ENCODE assay signal across 18 cellular contexts in the genomic region with DNA sequence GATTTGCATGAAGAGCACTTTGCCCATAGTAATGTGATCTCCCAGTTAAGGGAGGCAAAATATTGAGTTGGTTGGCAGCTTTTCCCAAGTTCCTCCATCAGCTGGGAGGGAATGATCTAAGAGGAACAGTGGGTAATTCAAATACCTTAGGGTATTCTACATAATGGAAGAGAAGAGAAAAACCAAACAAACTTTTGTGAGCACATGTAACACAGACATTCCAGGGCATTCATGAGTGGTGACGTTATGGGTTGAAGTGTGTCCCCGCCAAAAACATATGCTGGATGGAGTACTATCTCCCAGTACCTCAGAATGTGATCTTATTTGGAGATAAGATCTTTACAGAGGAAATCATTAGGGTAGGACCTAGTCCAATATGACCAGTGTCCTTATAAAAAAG.
A peak's percentile ranks its signal among the peaks of the same experiment; 100 is the strongest.
DNase-seq lines count a peak whose midpoint lies in the region; ATAC-seq and TF ChIP-seq lines count a peak whose summit lies in the region.
"Had no signal": no experiment of that assay in that cellular context is flagged by ENCODE, and none has a peak within 500 bp of the region (broad histone marks: within the 10 kb centered on the region; RNA-seq: fewer than 3 reads in every experiment).

No MANE protein-coding gene starts in this region.

- H3K4me3 ChIP-seq in CD4-positive, CD25-positive, alpha-beta regulatory T cell (ENCODE audit: low read depth, low read length), result no peak overlapping the region
- H3K4me3 ChIP-seq: dorsolateral prefrontal cortex, GM12878, MG63 had no signal

- H3K27me3 Mint-ChIP-seq in CD4-positive, CD25-positive, alpha-beta regulatory T cell, result no peaks in the 10 kb centered on the region
- peaks cover 3% of the 10 kb centered on the region for H3K27me3 Mint-ChIP-seq in dendritic cell treated with granulocyte-macrophage colony-stimulating factor and Interleukin-4, amounts not matched to agents 40 ng/mL and 50 ng/mL, for 4 days
- H3K27me3 Mint-ChIP-seq: activated CD4-positive, alpha-beta memory T cell treated with anti-CD3 and anti-CD28 coated beads, Interleukin-2, amount 10 ng/mL, durations not matched to agents 7 days and 5 days had no signal

- H3K36me3 Mint-ChIP-seq in CD4-positive, CD25-positive, alpha-beta regulatory T cell, result peaks cover 7% of the 10 kb centered on the region
- no peaks in the 10 kb centered on the region for H3K36me3 Mint-ChIP-seq in dendritic cell treated with granulocyte-macrophage colony-stimulating factor and Interleukin-4, amounts not matched to agents 40 ng/mL and 50 ng/mL, for 4 days (ENCODE audit: low read depth)

- DNase-seq in CD4-positive, CD25-positive, alpha-beta regulatory T cell, result no peak
- DNase-seq in LHCN-M2 (ENCODE audit: low read depth) (peak; percentile 54), non-pigmented ciliary epithelial cell (ENCODE audit: low read depth) (peak; percentile 19), GM10266 (ENCODE audit: extremely low spot score) (no peak)
- no peak for DNase-seq in activated CD4-positive, CD25-positive, alpha-beta regulatory T cell (lab: John Stamatoyannopoulos, UW)
- no peak for DNase-seq in stimulated activated naive CD4-positive, alpha-beta T cell (lab: John Stamatoyannopoulos, UW)
- DNase-seq: activated CD4-positive, alpha-beta memory T cell treated with anti-CD3 and anti-CD28 coated beads, Interleukin-2, amount 10 ng/mL, durations not matched to agents 7 days and 5 days; amniotic stem cell; DND-41; dorsolateral prefrontal cortex; MG63; NCI-H2081 treated with DMSO at 0.1 percent for 48 hours; SIG-M5; T1000 had no signal

- no peaks in the 10 kb centered on the region for H3K27me3 ChIP-seq in CD4-positive, CD25-positive, alpha-beta regulatory T cell (ENCODE audit: control insufficient read depth, insufficient read depth, low read length)
- H3K27me3 ChIP-seq: dorsolateral prefrontal cortex, MG63 had no signal

- no peaks in the 10 kb centered on the region for H3K36me3 ChIP-seq in CD4-positive, CD25-positive, alpha-beta regulatory T cell (ENCODE audit: control insufficient read depth, insufficient read depth, low read length)
- H3K36me3 ChIP-seq: MG63 had no signal

- H3K4me1 ChIP-seq in CD4-positive, CD25-positive, alpha-beta regulatory T cell (ENCODE audit: control insufficient read depth, insufficient read depth, low read length, poor library complexity, severe bottlenecking), result no peaks in the 10 kb centered on the region

- peaks cover 0 to 5% of the 10 kb centered on the region in 2 experiments for H3K9me3 ChIP-seq in CD4-positive, CD25-positive, alpha-beta regulatory T cell (ENCODE audit: control insufficient read depth in 2 of 2, low read length in 2 of 2)
- H3K9me3 ChIP-seq: MG63 had no signal

- peak overlapping the region in 2 of 3 donors; percentile 1 to 29 for H3K27ac Mint-ChIP-seq in CD4-positive, CD25-positive, alpha-beta regulatory T cell
- H3K27ac Mint-ChIP-seq in dendritic cell treated with granulocyte-macrophage colony-stimulating factor and Interleukin-4, amounts not matched to agents 40 ng/mL and 50 ng/mL, for 4 days, result peak overlapping the region; percentile 69
- H3K27ac Mint-ChIP-seq: activated CD4-positive, alpha-beta memory T cell treated with anti-CD3 and anti-CD28 coated beads, Interleukin-2, amount 10 ng/mL, durations not matched to agents 7 days and 5 days; activated T-helper 1 cell treated with anti-CD3 and anti-CD28 coated beads, Interleukin-12 subunit alpha, Interleukin-12 subunit beta, Interleukin-2, Interleukin-4 antibody, amounts not matched to agents 30 ng/mL and 10 ng/mL and 1 ng/mL, durations not matched to agents 14 hours and 24 hours and 36 hours had no signal

- H3K4me1 Mint-ChIP-seq in CD4-positive, CD25-positive, alpha-beta regulatory T cell, result peaks cover 0 to 20% (median 13%) of the 10 kb centered on the region in 4 donors
- peaks cover 37% of the 10 kb centered on the region for H3K4me1 Mint-ChIP-seq in dendritic cell treated with granulocyte-macrophage colony-stimulating factor and Interleukin-4, amounts not matched to agents 40 ng/mL and 50 ng/mL, for 4 days (ENCODE audit: low read depth)

- no peak for ATAC-seq in CD4-positive, CD25-positive, alpha-beta regulatory T cell (ENCODE audit: low read depth in 2 of 2)
- no peak for ATAC-seq in HG03469 (IDR thresholded peaks at IDR 0.05; ENCODE audit: unreplicated experiment)

- H3K9me3 Mint-ChIP-seq in CD4-positive, CD25-positive, alpha-beta regulatory T cell, result peaks cover 0 to 6% (median 4%) of the 10 kb centered on the region in 7 donors
- peaks cover 8% of the 10 kb centered on the region for H3K9me3 Mint-ChIP-seq in dendritic cell treated with granulocyte-macrophage colony-stimulating factor and Interleukin-4, amounts not matched to agents 40 ng/mL and 50 ng/mL, for 4 days

- H3K27ac ChIP-seq in CD4-positive, CD25-positive, alpha-beta regulatory T cell (ENCODE audit: insufficient read depth, low read length, poor library complexity, severe bottlenecking), result no peak overlapping the region
- H3K27ac ChIP-seq: dorsolateral prefrontal cortex had no signal

- H3K4me3 Mint-ChIP-seq in CD4-positive, CD25-positive, alpha-beta regulatory T cell, result no peak overlapping the region
- H3K4me3 Mint-ChIP-seq in dendritic cell treated with granulocyte-macrophage colony-stimulating factor and Interleukin-4, amounts not matched to agents 40 ng/mL and 50 ng/mL, for 4 days, result no peak overlapping the region
- H3K4me3 Mint-ChIP-seq: activated CD4-positive, alpha-beta memory T cell treated with anti-CD3 and anti-CD28 coated beads, Interleukin-2, amount 10 ng/mL, durations not matched to agents 7 days and 5 days; activated T-helper 1 cell treated with anti-CD3 and anti-CD28 coated beads, Interleukin-12 subunit alpha, Interleukin-12 subunit beta, Interleukin-2, Interleukin-4 antibody, amounts not matched to agents 30 ng/mL and 10 ng/mL and 1 ng/mL, durations not matched to agents 14 hours and 24 hours and 36 hours had no signal

- TF ChIP-seq CTCF in GM10266 (IDR thresholded peaks at IDR 0.05; ENCODE audit: control insufficient read depth, insufficient read depth, low read depth, missing control alignments), result no peak

- intact Hi-C loops in dendritic cell treated with granulocyte-macrophage colony-stimulating factor and Interleukin-4, amounts not matched to agents 40 ng/mL and 50 ng/mL, for 4 days (cut with micrococcal nuclease), result no loop called here

Comparison
In these comparisons a context has a peak if more than half of its experiments do, and no peak if none do; other contexts are left out.
1. DNase-seq: peak in LHCN-M2 (single experiment) and non-pigmented ciliary epithelial cell (single experiment); none in CD4-positive, CD25-positive, alpha-beta regulatory T cell (0 of 3), activated CD4-positive, CD25-positive, alpha-beta regulatory T cell (0 of 4), GM10266 (single experiment) and stimulated activated naive CD4-positive, alpha-beta T cell (0 of 6).